1 cellular context compared by ENCODE assay signal in the genomic region with DNA sequence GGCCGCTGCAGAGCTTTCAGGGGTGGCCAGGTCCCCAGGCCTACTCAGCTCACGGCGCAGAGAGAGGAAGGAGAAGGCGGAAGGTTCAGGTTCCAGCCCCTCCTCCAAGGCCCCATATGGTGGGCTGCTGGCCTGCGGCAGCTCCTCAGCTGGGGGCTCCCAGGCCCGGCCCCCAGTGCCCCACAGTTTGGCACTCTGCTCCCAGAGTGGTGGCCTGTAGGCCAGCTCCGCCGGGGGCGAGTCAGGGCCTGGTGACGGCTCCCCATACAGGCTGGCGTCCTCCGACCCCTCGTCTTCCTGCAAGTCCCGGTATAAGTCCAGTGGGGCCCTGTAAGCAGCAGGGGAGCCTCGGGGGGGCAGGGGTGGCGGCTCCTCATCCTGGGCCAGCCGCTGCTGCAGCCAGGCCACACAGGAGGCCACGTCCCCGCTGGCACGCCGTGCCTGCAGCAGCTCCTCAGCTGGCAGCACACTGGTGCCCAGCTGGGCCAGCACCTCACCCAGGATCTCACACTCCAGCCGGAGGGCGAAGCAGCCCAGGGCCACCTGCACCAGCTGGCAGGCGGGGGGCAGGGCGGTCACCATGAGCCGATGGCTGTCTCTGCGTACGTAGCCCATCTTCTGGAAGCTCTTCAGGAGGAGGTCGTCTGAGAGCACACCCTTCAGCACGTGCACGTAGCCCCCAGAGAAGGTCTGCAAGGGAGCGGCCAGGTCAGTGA.
A peak's percentile ranks its signal among the peaks of the same experiment; 100 is the strongest.
TF ChIP-seq lines count a peak whose summit lies in the region.

No MANE protein-coding gene starts in this region.

TF ChIP-seq in K562, 482 proteins besides CTCF, POLR2A, EP300 and RAD21:
- TF ChIP-seq SP1 (CRISPR knock-in tag; IDR thresholded peaks at IDR 0.05) (no peak), NFIC (IDR thresholded peaks at IDR 0.05) (no peak), SUPT5H (IDR thresholded peaks at IDR 0.05) (peak; percentile 11; the same call in 1 of the 2 replicates), FIP1L1 (IDR thresholded peaks at IDR 0.05; ENCODE audit: low read depth, low read length, poor library complexity, severe bottlenecking) (peak; percentile 21), RBM22 (IDR thresholded peaks at IDR 0.05; ENCODE audit: low read depth, low read length, poor library complexity, severe bottlenecking) (peak; percentile 8), POLR2G (IDR thresholded peaks at IDR 0.05; ENCODE audit: low read depth, low read length) (peak; percentile 53), RBFOX2 (IDR thresholded peaks at IDR 0.05; ENCODE audit: low read depth, low read length) (0 out of 2 replicates have a peak, but pooled peaks have one; percentile 2)
